Comparison of ENCODE assay signal across 8 cellular contexts in the genomic region with DNA sequence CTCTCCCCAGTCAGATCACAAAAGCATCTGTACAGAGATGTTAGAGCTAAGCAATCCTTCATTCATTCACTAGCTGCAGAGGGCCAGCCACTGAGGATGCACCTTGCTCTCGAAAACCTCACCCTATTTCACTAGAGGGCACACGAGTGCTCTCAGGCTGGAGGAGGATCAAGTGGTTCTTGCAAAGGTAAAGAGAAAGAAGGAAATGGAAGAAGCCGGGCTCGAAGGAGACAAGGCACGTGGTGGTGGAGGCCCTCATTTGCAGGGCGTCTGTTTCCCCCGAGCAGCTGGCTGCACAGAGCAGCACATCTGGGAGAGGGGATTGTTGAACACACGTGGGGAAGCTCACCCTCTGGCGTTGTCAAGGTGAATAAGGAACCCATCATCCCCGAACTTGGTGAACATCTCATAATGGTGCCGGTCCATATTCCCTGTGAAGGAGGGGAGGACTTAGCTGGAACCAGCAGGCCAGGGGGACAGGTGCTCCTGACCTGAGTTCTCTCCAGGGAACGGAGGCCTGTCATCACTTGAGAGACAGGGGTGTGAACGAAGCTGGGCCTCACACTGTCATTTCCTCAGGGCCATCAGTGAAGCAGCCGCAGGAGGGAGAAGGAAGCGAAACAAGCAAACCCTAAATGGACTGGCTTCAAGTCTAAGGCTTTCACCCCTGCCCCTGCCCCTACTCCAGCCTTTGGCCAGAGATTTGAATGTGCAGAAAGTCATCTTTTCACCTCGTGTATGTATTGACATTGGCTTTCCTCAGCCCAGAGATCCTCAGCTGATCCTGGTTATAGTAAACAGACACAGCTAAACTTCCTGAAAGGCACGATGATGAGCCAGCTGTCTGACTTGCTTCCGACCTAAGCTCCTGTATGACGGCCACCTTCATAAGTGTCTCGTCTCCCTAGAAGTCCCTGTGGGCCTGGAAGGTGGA. TPM values are rescaled to one million over a fixed set of nuclear protein-coding genes. Genes with fewer than 3 reads are reported as not detected.
DNase-seq lines count a peak whose midpoint lies in the region; ATAC-seq, FAIRE-seq and TF ChIP-seq lines count a peak whose summit lies in the region.

No MANE protein-coding gene starts in this region.

- H3K4me3 Mint-ChIP-seq in stimulated activated memory B cell treated with anti-CD40 and anti-IgM and Interleukin-4, amounts not matched to agents 10 μg/mL and 1 μg/mL and 100 μg/mL, for 72 hours: no peak overlapping the region
- no peak overlapping the region for H3K4me3 Mint-ChIP-seq in activated naive CD4-positive, alpha-beta T cell treated with anti-CD3 and anti-CD28 coated beads, Interleukin-2, amount 10 ng/mL, durations not matched to agents 7 days and 5 days
- no peak overlapping the region for H3K4me3 Mint-ChIP-seq in activated T-cell treated with anti-CD3 and anti-CD28 coated beads, Interleukin-2, amount 50 U/mL, for 4 hours

- peak; percentile 40 for TF ChIP-seq CTCF in cardiac muscle cell (IDR thresholded peaks at IDR 0.05; ENCODE audit: low read depth, low read length)

- H3K9me3 Mint-ChIP-seq in stimulated activated memory B cell treated with anti-CD40 and anti-IgM and Interleukin-4, amounts not matched to agents 10 μg/mL and 1 μg/mL and 100 μg/mL, for 72 hours: no peaks in the 10 kb centered on the region
- H3K9me3 Mint-ChIP-seq in activated naive CD4-positive, alpha-beta T cell treated with anti-CD3 and anti-CD28 coated beads, Interleukin-2, amount 10 ng/mL, durations not matched to agents 7 days and 5 days: no peaks in the 10 kb centered on the region
- no peaks in the 10 kb centered on the region for H3K9me3 Mint-ChIP-seq in activated T-cell treated with anti-CD3 and anti-CD28 coated beads, Interleukin-2, amount 50 U/mL, for 4 hours

- peak; percentile 62 for ATAC-seq in stimulated activated memory B cell treated with anti-CD40 and anti-IgM and Interleukin-4, amounts not matched to agents 10 μg/mL and 1 μg/mL and 100 μg/mL, for 72 hours
- ATAC-seq in activated T-cell treated with anti-CD3 and anti-CD28 coated beads, Interleukin-2, amount 50 U/mL, for 4 hours: no peak
- no peak for ATAC-seq in GM18498 (IDR thresholded peaks at IDR 0.05; ENCODE audit: unreplicated experiment)

- H3K27ac Mint-ChIP-seq in stimulated activated memory B cell treated with anti-CD40 and anti-IgM and Interleukin-4, amounts not matched to agents 10 μg/mL and 1 μg/mL and 100 μg/mL, for 72 hours: no peak overlapping the region
- no peak overlapping the region for H3K27ac Mint-ChIP-seq in activated naive CD4-positive, alpha-beta T cell treated with anti-CD3 and anti-CD28 coated beads, Interleukin-2, amount 10 ng/mL, durations not matched to agents 7 days and 5 days

- H3K36me3 ChIP-seq in cardiac muscle cell: peaks cover 11% of the 10 kb centered on the region

- FAIRE-seq in GM12891 (lab: Jason Lieb, UNC): peak; percentile 48

- H3K27ac ChIP-seq in cardiac muscle cell: peak overlapping the region; percentile 77

- DNase-seq in GM12891 (ENCODE audit: insufficient read length, low spot score) (peak; percentile 15), NOMO-1 treated with dmso at 0.1 percent for 144 hours (lab: John Stamatoyannopoulos, UW; ENCODE audit: unreplicated experiment) (peak; percentile 68), cardiac muscle cell (ENCODE audit: low read depth in 1 of 2, low spot score in 1 of 2) (peak; percentile 24 to 57), SW 1271 (lab: John Stamatoyannopoulos, UW) (no peak)
- no peak for DNase-seq in activated naive CD4-positive, alpha-beta T cell treated with anti-CD3 and anti-CD28 coated beads, Interleukin-2, amount 10 ng/mL, durations not matched to agents 7 days and 5 days
- no peak for DNase-seq in activated T-cell treated with anti-CD3 and anti-CD28 coated beads, Interleukin-2, amount 50 U/mL, for 4 hours

- CTCF ChIA-PET in activated naive CD4-positive, alpha-beta T cell treated with anti-CD3 and anti-CD28 coated beads, Interleukin-2, amount 10 ng/mL, durations not matched to agents 7 days and 5 days (lab: Charles Lee): no interaction called here

- H3K4me3 ChIP-seq in cardiac muscle cell: no peak overlapping the region

- H3K4me1 Mint-ChIP-seq in stimulated activated memory B cell treated with anti-CD40 and anti-IgM and Interleukin-4, amounts not matched to agents 10 μg/mL and 1 μg/mL and 100 μg/mL, for 72 hours: no peaks in the 10 kb centered on the region
- H3K4me1 Mint-ChIP-seq in activated naive CD4-positive, alpha-beta T cell treated with anti-CD3 and anti-CD28 coated beads, Interleukin-2, amount 10 ng/mL, durations not matched to agents 7 days and 5 days: no peaks in the 10 kb centered on the region
- H3K4me1 Mint-ChIP-seq in activated T-cell treated with anti-CD3 and anti-CD28 coated beads, Interleukin-2, amount 50 U/mL, for 4 hours (ENCODE audit: low read depth): no peaks in the 10 kb centered on the region

- H3K36me3 Mint-ChIP-seq in stimulated activated memory B cell treated with anti-CD40 and anti-IgM and Interleukin-4, amounts not matched to agents 10 μg/mL and 1 μg/mL and 100 μg/mL, for 72 hours: peaks cover 40% of the 10 kb centered on the region
- H3K36me3 Mint-ChIP-seq in activated naive CD4-positive, alpha-beta T cell treated with anti-CD3 and anti-CD28 coated beads, Interleukin-2, amount 10 ng/mL, durations not matched to agents 7 days and 5 days: peaks cover 29% of the 10 kb centered on the region
- H3K36me3 Mint-ChIP-seq in activated T-cell treated with anti-CD3 and anti-CD28 coated beads, Interleukin-2, amount 50 U/mL, for 4 hours (ENCODE audit: insufficient read depth): peaks cover 22% of the 10 kb centered on the region

- TF ChIP-seq POLR2A in GM12891 (IDR thresholded peaks at IDR 0.05; ENCODE audit: low read depth, low read length): no peak; the same call in 1 of the 2 replicates

- no peaks in the 10 kb centered on the region for H3K27me3 Mint-ChIP-seq in stimulated activated memory B cell treated with anti-CD40 and anti-IgM and Interleukin-4, amounts not matched to agents 10 μg/mL and 1 μg/mL and 100 μg/mL, for 72 hours
- H3K27me3 Mint-ChIP-seq in activated naive CD4-positive, alpha-beta T cell treated with anti-CD3 and anti-CD28 coated beads, Interleukin-2, amount 10 ng/mL, durations not matched to agents 7 days and 5 days: peaks cover 4% of the 10 kb centered on the region
- H3K27me3 Mint-ChIP-seq in activated T-cell treated with anti-CD3 and anti-CD28 coated beads, Interleukin-2, amount 50 U/mL, for 4 hours (ENCODE audit: low read depth): no peaks in the 10 kb centered on the region

- H3K27me3 ChIP-seq in cardiac muscle cell: no peaks in the 10 kb centered on the region

- no peaks in the 10 kb centered on the region for H3K9me3 ChIP-seq in cardiac muscle cell (ENCODE audit: low read depth)

- peaks cover 3% of the 10 kb centered on the region for H3K4me1 ChIP-seq in cardiac muscle cell (ENCODE audit: low read depth)

TF ChIP-seq in GM12891, 5 proteins besides CTCF, POLR2A, EP300 and RAD21:
- TF ChIP-seq POU2F2 (IDR thresholded peaks at IDR 0.05; ENCODE audit: low read depth, low read length) (no peak), TAF1 (IDR thresholded peaks at IDR 0.05; ENCODE audit: low read depth, low read length) (no peak), POLR2AphosphoS5 (IDR thresholded peaks at IDR 0.05; ENCODE audit: low read depth, low read length) (peak; percentile 36; the same call in 1 of the 2 replicates), SPI1 (IDR thresholded peaks at IDR 0.05; ENCODE audit: low read depth, low read length) (no peak), PAX5 (IDR thresholded peaks at IDR 0.05; ENCODE audit: insufficient read depth, low read length, severe bottlenecking) (no peak)

RNA-seq across cellular contexts. Expression of a gene that starts 27.6 kb away (rescaled TPM):
- polyA plus RNA-seq in GM12891 (2012; ENCODE audit: low read depth, missing spikeins): 75.4 TPM
- total RNA-seq in cardiac muscle cell: 458 and 473 TPM in 2 replicates
- polyA plus RNA-seq in cardiac muscle cell: 301 and 323 TPM in 2 replicates
- 100 to 1,000 TPM; 133 to 167 (median 134) TPM for total RNA-seq in activated T-cell treated with anti-CD3 and anti-CD28 coated beads, Interleukin-2, amount 50 U/mL, for 4 hours

Comparison
In these comparisons a context has a peak if more than half of its experiments do, and no peak if none do; other contexts are left out.
1. DNase-seq: peak in GM12891 (single experiment), NOMO-1 treated with dmso at 0.1 percent for 144 hours (single experiment) and cardiac muscle cell (2 of 2); none in activated naive CD4-positive, alpha-beta T cell treated with anti-CD3 and anti-CD28 coated beads, Interleukin-2, amount 10 ng/mL, durations not matched to agents 7 days and 5 days (single experiment), activated T-cell treated with anti-CD3 and anti-CD28 coated beads, Interleukin-2, amount 50 U/mL, for 4 hours (single experiment) and SW 1271 (0 of 2).